1 cellular context compared by ENCODE assay signal in genomic region chr15:88920186-88920891, GRCh38.
TF ChIP-seq lines count a peak whose summit lies in the region.

No MANE protein-coding gene starts in this region.

TF ChIP-seq in K562, 482 proteins besides CTCF, POLR2A, EP300 and RAD21 (continued from another document and continues in another):
- TF ChIP-seq CGGBP1 (CRISPR knock-in tag; IDR thresholded peaks at IDR 0.05) (no peak), ZKSCAN8 (CRISPR knock-in tag; IDR thresholded peaks at IDR 0.05) (peak; percentile 87), ZNF57 (CRISPR knock-in tag; IDR thresholded peaks at IDR 0.05) (no peak), ZNF583 (CRISPR knock-in tag; IDR thresholded peaks at IDR 0.05) (peak; percentile 81; the same call in 1 of the 2 replicates), CREB3 (tag; conservative IDR thresholded peaks at IDR 0.05; ENCODE audit: low read depth) (peak; percentile 91), ZNF175 (CRISPR knock-in tag; IDR thresholded peaks at IDR 0.05; ENCODE audit: low read depth) (peak; percentile 97), ZNF395 (CRISPR knock-in tag; IDR thresholded peaks at IDR 0.05) (peak; percentile 96), MTA2 (IDR thresholded peaks at IDR 0.05; ENCODE audit: low read depth) (no peak), KHSRP (IDR thresholded peaks at IDR 0.05) (no peak), NFE2 (IDR thresholded peaks at IDR 0.05; ENCODE audit: low read depth) (peak; percentile 91), ZNF668 (CRISPR knock-in tag; IDR thresholded peaks at IDR 0.05) (peak; percentile 89), ZNF140 (CRISPR knock-in tag; IDR thresholded peaks at IDR 0.05) (no peak), SNAPC5 (CRISPR knock-in tag; IDR thresholded peaks at IDR 0.05) (no peak), DACH1 (IDR thresholded peaks at IDR 0.05; ENCODE audit: partially characterized antibody) (peak; percentile 85), MAFG (tag; conservative IDR thresholded peaks at IDR 0.05) (peak; percentile 76), ZNF740 (CRISPR knock-in tag; IDR thresholded peaks at IDR 0.05) (no peak), ZNF740 (tag; IDR thresholded peaks at IDR 0.05) (peak in 1 of 2 experiments; percentile 90; a peak in 2 of 4 replicates), ZNF444 (CRISPR knock-in tag; IDR thresholded peaks at IDR 0.05) (no peak), NR0B1 (IDR thresholded peaks at IDR 0.05; ENCODE audit: partially characterized antibody) (no peak), ZNF318 (IDR thresholded peaks at IDR 0.05; ENCODE audit: borderline replicate concordance in 1 of 2, low read depth in 1 of 2) (peak in 1 of 2 experiments; percentile 61; a peak in 1 of 4 replicates), THRB (CRISPR knock-in tag; conservative IDR thresholded peaks at IDR 0.05) (0 out of 2 replicates have a peak, but pooled peaks have one; percentile 9), CHD2 (IDR thresholded peaks at IDR 0.05; ENCODE audit: low read depth, low read length) (no peak), C11orf30 (IDR thresholded peaks at IDR 0.05; ENCODE audit: low read depth) (peak; percentile 93), PBX2 (CRISPR knock-in tag; IDR thresholded peaks at IDR 0.05; ENCODE audit: low read depth) (no peak), PBX2 (tag; conservative IDR thresholded peaks at IDR 0.05; ENCODE audit: low read depth) (0 out of 2 replicates have a peak, but pooled peaks have one; percentile 37), ZBTB34 (CRISPR knock-in tag; IDR thresholded peaks at IDR 0.05) (peak; percentile 81; the same call in 1 of the 2 replicates), ZNF76 (CRISPR knock-in tag; IDR thresholded peaks at IDR 0.05; ENCODE audit: borderline replicate concordance) (peak; percentile 43; the same call in 1 of the 2 replicates), CBFB (CRISPR knock-in tag; IDR thresholded peaks at IDR 0.05) (no peak), PPARD (CRISPR knock-in tag; IDR thresholded peaks at IDR 0.05) (no peak), JUND (IDR thresholded peaks at IDR 0.05; ENCODE audit: borderline replicate concordance, low read depth, low read length) (peak; percentile 69), JUND (tag; IDR thresholded peaks at IDR 0.05; ENCODE audit: borderline replicate concordance, low read depth, low read length) (peak; percentile 34; the same call in 1 of the 3 replicates), ZNF589 (CRISPR knock-in tag; IDR thresholded peaks at IDR 0.05; ENCODE audit: low read depth) (peak; percentile 88), POLR3G (IDR thresholded peaks at IDR 0.05; ENCODE audit: extremely low read depth, insufficient read length, insufficient replicate concordance) (no peak), CTBP1 (IDR thresholded peaks at IDR 0.05; ENCODE audit: borderline replicate concordance) (no peak; the same call in 1 of the 2 replicates), ZFX (CRISPR knock-in tag; IDR thresholded peaks at IDR 0.05) (no peak), ILK (tag; IDR thresholded peaks at IDR 0.05; ENCODE audit: borderline replicate concordance, low read depth) (peak; percentile 69; the same call in 1 of the 2 replicates), SMAD2 (IDR thresholded peaks at IDR 0.05; ENCODE audit: low read depth, low read length) (no peak)
